8 cellular contexts compared by ENCODE assay signal in the genomic region with DNA sequence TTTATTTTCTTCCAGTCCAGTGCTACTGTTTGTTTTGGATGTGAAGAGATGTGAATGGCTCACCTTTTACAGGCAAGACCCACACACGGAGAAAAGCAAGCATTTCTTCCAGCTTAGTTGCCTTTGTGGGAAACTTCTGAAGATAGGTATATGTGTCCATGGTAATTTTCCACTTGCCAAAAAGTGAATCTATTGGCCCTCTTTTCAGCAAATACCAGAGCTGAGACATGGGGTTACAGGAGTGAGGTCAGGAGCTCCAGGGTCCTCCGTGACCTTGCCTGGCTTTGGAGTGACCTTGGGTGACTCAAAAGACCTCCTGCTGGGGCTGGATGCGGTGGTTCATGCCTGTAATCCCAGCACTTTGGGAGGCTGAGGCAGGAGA.
DNase-seq lines count a peak whose midpoint lies in the region; ATAC-seq and TF ChIP-seq lines count a peak whose summit lies in the region.

No MANE protein-coding gene starts in this region.

- H3K4me2 ChIP-seq in hepatocyte = peak overlapping the region; percentile 47

- WGBS in hepatocyte (ENCODE audit: low lambda C conversion rate, missing lambda C conversion rate) = 91% methylated on average over 3 of the region's 3 CpGs
- 95% methylated on average over 3 of the region's 3 CpGs for WGBS in thymus

- no peaks in the 10 kb centered on the region for H3K36me3 ChIP-seq in SJSA1
- no peaks in the 10 kb centered on the region for H3K36me3 ChIP-seq in hepatocyte (replicated peaks; ENCODE audit: insufficient read depth, low read depth)
- H3K36me3 ChIP-seq in thymus (ENCODE audit: control insufficient read depth, insufficient read depth) = no peaks in the 10 kb centered on the region
- no peaks in the 10 kb centered on the region for H3K36me3 ChIP-seq in lower lobe of right lung
- no peaks in the 10 kb centered on the region for H3K36me3 ChIP-seq in brain microvascular endothelial cell (replicated peaks)

- intact Hi-C loops in lower lobe of right lung (cut with DNase I) = no loop called here

- peaks cover 36% of the 10 kb centered on the region for H3K4me1 ChIP-seq in SJSA1 (replicated peaks)
- H3K4me1 ChIP-seq in hepatocyte (ENCODE audit: insufficient read depth) = peaks cover 16% of the 10 kb centered on the region
- peaks cover 2% of the 10 kb centered on the region for H3K4me1 ChIP-seq in thymus (ENCODE audit: control insufficient read depth, insufficient read depth, low read length)
- H3K4me1 ChIP-seq in lower lobe of right lung = peaks cover 30% of the 10 kb centered on the region

- H3K4me3 ChIP-seq in SJSA1 = peak overlapping the region; percentile 27
- no peak overlapping the region for H3K4me3 ChIP-seq in hepatocyte
- no peak overlapping the region for H3K4me3 ChIP-seq in thymus (ENCODE audit: low read length)
- no peak overlapping the region for H3K4me3 ChIP-seq in lower lobe of right lung
- no peak overlapping the region for H3K4me3 ChIP-seq in brain microvascular endothelial cell (ENCODE audit: low read depth, low read length)

- no peaks in the 10 kb centered on the region for H4K20me1 ChIP-seq in hepatocyte (ENCODE audit: insufficient read depth, poor library complexity, severe bottlenecking)

- no peaks in the 10 kb centered on the region for H3K27me3 ChIP-seq in SJSA1 (replicated peaks)
- H3K27me3 ChIP-seq in hepatocyte = no peaks in the 10 kb centered on the region
- H3K27me3 ChIP-seq in thymus (ENCODE audit: control insufficient read depth, insufficient read depth) = no peaks in the 10 kb centered on the region
- no peaks in the 10 kb centered on the region for H3K27me3 ChIP-seq in lower lobe of right lung (ENCODE audit: low read depth)
- H3K27me3 ChIP-seq in brain microvascular endothelial cell (replicated peaks) = no peaks in the 10 kb centered on the region

- no peaks in the 10 kb centered on the region for H3K9me2 ChIP-seq in hepatocyte (replicated peaks; ENCODE audit: insufficient read depth)

- ATAC-seq in lower lobe of right lung = no peak

- peak overlapping the region; percentile 52 for H3K4me3 Mint-ChIP-seq in activated naive CD4-positive, alpha-beta T cell treated with anti-CD3 and anti-CD28 coated beads, Interleukin-2, amount 50 U/mL, for 24 hours

- H3K27ac Mint-ChIP-seq in activated naive CD4-positive, alpha-beta T cell treated with anti-CD3 and anti-CD28 coated beads, Interleukin-2, amount 50 U/mL, for 24 hours = no peak overlapping the region

- no peak overlapping the region for H2AFZ ChIP-seq in hepatocyte

- H3K79me2 ChIP-seq in hepatocyte = no peaks in the 10 kb centered on the region

- no peaks in the 10 kb centered on the region for H3K36me3 Mint-ChIP-seq in activated naive CD4-positive, alpha-beta T cell treated with anti-CD3 and anti-CD28 coated beads, Interleukin-2, amount 50 U/mL, for 24 hours

- H3K27me3 Mint-ChIP-seq in activated naive CD4-positive, alpha-beta T cell treated with anti-CD3 and anti-CD28 coated beads, Interleukin-2, amount 50 U/mL, for 24 hours = no peaks in the 10 kb centered on the region

- in situ Hi-C loops in brain microvascular endothelial cell (cut with HindIII; ENCODE audit: low pct_ligation_motif_present, low sequenced_read_pairs) = no loop called here

- H3K9me3 ChIP-seq in SJSA1 (replicated peaks) (no peaks in the 10 kb centered on the region), hepatocyte (ENCODE audit: low read depth) (no peaks in the 10 kb centered on the region), thymus (ENCODE audit: control insufficient read depth) (no peaks in the 10 kb centered on the region), lower lobe of right lung (no peaks in the 10 kb centered on the region)

- H3K27ac ChIP-seq in SJSA1 (no peak overlapping the region), hepatocyte (peak overlapping the region; percentile 75), thymus (ENCODE audit: low read depth) (peak overlapping the region; percentile 8), lower lobe of right lung (no peak overlapping the region), brain microvascular endothelial cell (no peak overlapping the region)

- no peaks in the 10 kb centered on the region for H3K9me3 Mint-ChIP-seq in activated naive CD4-positive, alpha-beta T cell treated with anti-CD3 and anti-CD28 coated beads, Interleukin-2, amount 50 U/mL, for 24 hours

- DNase-seq in activated naive CD4-positive, alpha-beta T cell (lab: John Stamatoyannopoulos, UW) = no peak
- DNase-seq in SJSA1 (ENCODE audit: low read depth in 1 of 2, low spot score in 2 of 2) (no peak), hepatocyte (ENCODE audit: low spot score) (no peak), foreskin melanocyte (no peak), lower lobe of right lung (no peak), brain microvascular endothelial cell (no peak)

- TF ChIP-seq CTCF in hepatocyte (IDR thresholded peaks at IDR 0.05; ENCODE audit: poor library complexity) (no peak), lower lobe of right lung (IDR thresholded peaks at IDR 0.05) (no peak), brain microvascular endothelial cell (IDR thresholded peaks at IDR 0.05; ENCODE audit: low read depth, low read length, missing control alignments) (no peak)

- H3K4me1 Mint-ChIP-seq in activated naive CD4-positive, alpha-beta T cell treated with anti-CD3 and anti-CD28 coated beads, Interleukin-2, amount 50 U/mL, for 24 hours = peaks cover 27% of the 10 kb centered on the region

Comparison
In these comparisons a context has a peak if more than half of its experiments do, and no peak if none do; other contexts are left out.
1. H3K27ac ChIP-seq: peak in hepatocyte (single experiment) and thymus (single experiment); none in SJSA1 (single experiment), lower lobe of right lung (single experiment) and brain microvascular endothelial cell (single experiment).